ENCODE assay signal across 14 cellular contexts in genomic region chr22:31171696-31172095, GRCh38. TPM values are rescaled to one million over a fixed set of nuclear protein-coding genes. Genes with fewer than 3 reads are reported as not detected.
"Had no signal": no experiment of that assay in that cellular context is flagged by ENCODE, and none has a peak within 500 bp of the region (broad histone marks: within the 10 kb centered on the region; RNA-seq: fewer than 3 reads in every experiment).

No MANE protein-coding gene starts in this region.

RNA-seq across cellular contexts. Expression of gene PLA2G3, which starts 31.4 kb away (rescaled TPM):
- total RNA-seq: glomerular endothelial cell; heart left ventricle; left ventricle myocardium superior; lung microvascular endothelial cell; mesenteric fat pad; mononuclear cell; naive thymus-derived CD8-positive, alpha-beta T cell; osteocyte; right atrium auricular region; sigmoid colon; stomach; thoracic aorta; urinary bladder had no signal
- polyA plus RNA-seq: heart left ventricle; naive thymus-derived CD8-positive, alpha-beta T cell; neural cell; urinary bladder had no signal

RNA-seq across cellular contexts. Expression of gene INPP5J, which starts 48.9 kb away (rescaled TPM):
- total RNA-seq: mononuclear cell had no signal
- polyA plus RNA-seq: naive thymus-derived CD8-positive, alpha-beta T cell had no signal
